Comparison of ENCODE assay signal across 8 cellular contexts in genomic region chr4:30716671-30717207, GRCh38. TPM values are rescaled to one million over a fixed set of nuclear protein-coding genes. Genes with fewer than 3 reads are reported as not detected.
A peak's percentile ranks its signal among the peaks of the same experiment; 100 is the strongest.
DNase-seq lines count a peak whose midpoint lies in the region; ATAC-seq, FAIRE-seq and TF ChIP-seq lines count a peak whose summit lies in the region.

No MANE protein-coding gene starts in this region.

- peak overlapping the region; percentile 84 for H3K9ac ChIP-seq in HUES6 (ENCODE audit: low read length)

- intact Hi-C loops in right cardiac atrium (cut with DNase I): no loop called here

- no peaks in the 10 kb centered on the region for H3K36me3 Mint-ChIP-seq in WTC11

- peak overlapping the region; percentile 97 for H3K4me3 Mint-ChIP-seq in WTC11

- H3K4me1 Mint-ChIP-seq in WTC11: peaks cover 31% of the 10 kb centered on the region

- FAIRE-seq in small intestine (lab: Jason Lieb, UNC): no peak

- 0 out of 2 replicates have a peak, but pooled peaks cover under 1% of the 10 kb centered on the region for H3K9me3 Mint-ChIP-seq in WTC11

- H3K4me1 ChIP-seq in HUES6 (ENCODE audit: control insufficient read depth, insufficient read depth, low read length) (peaks cover 6% of the 10 kb centered on the region), right cardiac atrium (ENCODE audit: control insufficient read depth, insufficient read depth, low read length) (peaks cover 5% of the 10 kb centered on the region), small intestine (ENCODE audit: control insufficient read depth in 2 of 2, insufficient read depth in 1 of 2, low read depth in 1 of 2, low read length in 1 of 2) (no peaks in the 10 kb centered on the region)

- no peak for ATAC-seq in WTC11
- no peak for ATAC-seq in right cardiac atrium
- ATAC-seq in GM19463 (IDR thresholded peaks at IDR 0.05; ENCODE audit: unreplicated experiment): no peak
- no peak for ATAC-seq in HG02588 (IDR thresholded peaks at IDR 0.05; ENCODE audit: unreplicated experiment)

- DNase-seq in ELR (ENCODE audit: low read depth): peak; percentile 70
- DNase-seq in WTC11 (ENCODE audit: low spot score): no peak
- peak in 1 of 3 donors; percentile 10 for DNase-seq in right cardiac atrium
- peak; percentile 51 for DNase-seq in small intestine
- no peak for DNase-seq in GM19240 (ENCODE audit: insufficient read length, low spot score)

- H3K9me3 ChIP-seq in HUES6 (ENCODE audit: control insufficient read depth, insufficient read depth, low read depth, low read length): no peaks in the 10 kb centered on the region
- H3K9me3 ChIP-seq in right cardiac atrium (ENCODE audit: control insufficient read depth, low read length): no peaks in the 10 kb centered on the region
- no peaks in the 10 kb centered on the region for H3K9me3 ChIP-seq in small intestine (ENCODE audit: control insufficient read depth, low read depth)

- peaks cover 37% of the 10 kb centered on the region for H3K27me3 Mint-ChIP-seq in WTC11 (ENCODE audit: low read depth)

- H3K27ac ChIP-seq in HUES6 (ENCODE audit: low read depth, low read length): no peak overlapping the region
- no peak overlapping the region for H3K27ac ChIP-seq in right cardiac atrium (ENCODE audit: low read length)
- no peak overlapping the region for H3K27ac ChIP-seq in small intestine (ENCODE audit: low read depth in 1 of 2, low read length in 1 of 2)

- CTCF ChIA-PET in WTC11 (lab: Charles Lee): interaction anchor here (0.6 to 1.2 kb wide), 3 partner anchors 274 to 611 kb away, joined by 3 to 5 read pairs (median 3); no protein-coding TSS in a partner anchor

- H3K27me3 ChIP-seq in HUES6 (ENCODE audit: control insufficient read depth, insufficient read depth, low read length): peaks cover 36% of the 10 kb centered on the region
- no peaks in the 10 kb centered on the region for H3K27me3 ChIP-seq in right cardiac atrium (ENCODE audit: control insufficient read depth, insufficient read depth)
- peaks cover 0 to 7% of the 10 kb centered on the region in 2 donors for H3K27me3 ChIP-seq in small intestine (ENCODE audit: control insufficient read depth in 2 of 2, insufficient read depth in 2 of 2, low read length in 2 of 2)

- POLR2A ChIA-PET in WTC11 (lab: Charles Lee): interaction anchor here (1.2 kb wide), 1 partner anchor 329 kb away, joined by 3 read pairs; no protein-coding TSS in a partner anchor

- H3K27ac Mint-ChIP-seq in WTC11: peak overlapping the region; percentile 73; the same call in 1 of the 2 replicates

- H3K36me3 ChIP-seq in HUES6 (ENCODE audit: control insufficient read depth, insufficient read depth, low read length): no peaks in the 10 kb centered on the region
- H3K36me3 ChIP-seq in small intestine (ENCODE audit: control insufficient read depth in 2 of 2, insufficient read depth in 2 of 2, low read length in 2 of 2): no peaks in the 10 kb centered on the region

- TF ChIP-seq CTCF in WTC11 (IDR thresholded peaks at IDR 0.05): no peak

- under 1% methylated on average over 15 of the region's 15 CpGs for WGBS in right cardiac atrium
- 0 to 2% (median 1%) methylated on average over 14 to 15 of the region's 15 CpGs for WGBS in small intestine, 3 donors

- H3K4me3 ChIP-seq in HUES6 (ENCODE audit: low read depth, low read length): peak overlapping the region; percentile 95
- H3K4me3 ChIP-seq in right cardiac atrium (ENCODE audit: low read length): peak overlapping the region; percentile 78
- peak overlapping the region; percentile 21 to 54 for H3K4me3 ChIP-seq in small intestine (ENCODE audit: low read depth in 1 of 2, low read length in 2 of 2)

TF ChIP-seq in WTC11, 78 proteins besides CTCF, POLR2A, EP300 and RAD21:
- TF ChIP-seq TEAD1 (CRISPR knock-in tag; IDR thresholded peaks at IDR 0.05) (no peak), ATF1 (CRISPR knock-in tag; IDR thresholded peaks at IDR 0.05) (no peak), FOXP4 (CRISPR knock-in tag; IDR thresholded peaks at IDR 0.05) (no peak), NFATC4 (CRISPR knock-in tag; IDR thresholded peaks at IDR 0.05) (no peak), NFE2L1 (CRISPR knock-in tag; IDR thresholded peaks at IDR 0.05) (no peak), SMAD4 (CRISPR knock-in tag; IDR thresholded peaks at IDR 0.05) (no peak), MAX (CRISPR knock-in tag; IDR thresholded peaks at IDR 0.05) (no peak), OVOL2 (CRISPR knock-in tag; IDR thresholded peaks at IDR 0.05; ENCODE audit: borderline replicate concordance) (no peak), ATF6 (CRISPR knock-in tag; IDR thresholded peaks at IDR 0.05) (no peak), TEAD4 (CRISPR knock-in tag; IDR thresholded peaks at IDR 0.05) (no peak), ZNF423 (CRISPR knock-in tag; IDR thresholded peaks at IDR 0.05) (no peak)
TF ChIP-seq in WTC11: peak in this region for 0.

RNA-seq across cellular contexts. Expression of gene PCDH7, which starts 3.4 kb away (rescaled TPM):
- 2.2 to 3.9 TPM (median 2.4 TPM) in 3 replicates for total RNA-seq in WTC11 (2021)
- 10 to 100 TPM in 2 of 4 donors, 1 to 10 TPM in 2; 6.1 to 14.5 (median 10.6) TPM for total RNA-seq in right cardiac atrium
- 1.00 TPM for polyA plus RNA-seq in right cardiac atrium
- polyA plus RNA-seq in small intestine: 1 to 10 TPM in 1 of 3 donors, under 1 TPM in 2; under 0.01 to 1.9 (median 0.54) TPM

Comparison
In these comparisons a context has a peak if more than half of its experiments do, and no peak if none do; other contexts are left out.
1. DNase-seq: peak in ELR (single experiment) and small intestine (single experiment); none in WTC11 (single experiment) and GM19240 (single experiment).
2. H3K4me3 ChIP-seq: peak in every context shown above with its lines; median percentile 95 in HUES6; 78 in right cardiac atrium; 38 in small intestine.